25 cellular contexts compared by ENCODE assay signal in genomic region chr17:69592692-69593350, GRCh38.
DNase-seq lines count a peak whose midpoint lies in the region; ATAC-seq and TF ChIP-seq lines count a peak whose summit lies in the region.
"Had no signal": no experiment of that assay in that cellular context is flagged by ENCODE, and none has a peak within 500 bp of the region (broad histone marks: within the 10 kb centered on the region; RNA-seq: fewer than 3 reads in every experiment).

No MANE protein-coding gene starts in this region.

- no peaks in the 10 kb centered on the region for H3K9me3 Mint-ChIP-seq in activated CD4-positive, alpha-beta memory T cell treated with anti-CD3 and anti-CD28 coated beads, Interleukin-2, amount 10 ng/mL, durations not matched to agents 7 days and 5 days
- H3K9me3 Mint-ChIP-seq: activated naive CD4-positive, alpha-beta T cell treated with anti-CD3 and anti-CD28 coated beads, Interleukin-2, amount 50 U/mL, for 24 hours; activated T-cell treated with anti-CD3 and anti-CD28 coated beads, Interleukin-2, amount 50 U/mL, for 4 hours; GM23338 had no signal

- peaks cover 3% of the 10 kb centered on the region for H3K27me3 Mint-ChIP-seq in activated CD4-positive, alpha-beta memory T cell treated with anti-CD3 and anti-CD28 coated beads, Interleukin-2, amount 10 ng/mL, durations not matched to agents 7 days and 5 days

- no peak overlapping the region for H3K27ac ChIP-seq in mesenchymal stem cell (ENCODE audit: low read length, poor library complexity, severe bottlenecking)
- H3K27ac ChIP-seq: BLaER1 treated with 17β-estradiol and CSF1 and Interleukin-3, amounts not matched to agents 10 nM and 100 nM; body of pancreas; colonic mucosa; gastrocnemius medialis; Peyer's patch; right atrium auricular region; SK-N-MC; upper lobe of right lung had no signal

- no peak overlapping the region for H2BK120ac ChIP-seq in mesenchymal stem cell (ENCODE audit: low read depth, low read length)

- H3K9me3 ChIP-seq in adipocyte (ENCODE audit: control insufficient read depth, low read length) (no peaks in the 10 kb centered on the region), skeletal muscle satellite cell (replicated peaks; ENCODE audit: low read length) (no peaks in the 10 kb centered on the region), mesenchymal stem cell (ENCODE audit: control insufficient read depth, low read length) (no peaks in the 10 kb centered on the region)
- H3K9me3 ChIP-seq: body of pancreas, colonic mucosa, gastrocnemius medialis, Peyer's patch, right atrium auricular region, upper lobe of right lung had no signal

- no peaks in the 10 kb centered on the region for H3K4me1 Mint-ChIP-seq in activated CD4-positive, alpha-beta memory T cell treated with anti-CD3 and anti-CD28 coated beads, Interleukin-2, amount 10 ng/mL, durations not matched to agents 7 days and 5 days
- H3K4me1 Mint-ChIP-seq: activated naive CD4-positive, alpha-beta T cell treated with anti-CD3 and anti-CD28 coated beads, Interleukin-2, amount 50 U/mL, for 24 hours had no signal

- TF ChIP-seq CTCF in fibroblast of mammary gland (conservative IDR thresholded peaks at IDR 0.05; ENCODE audit: control insufficient read depth, insufficient read depth, low read depth, low read length), result no peak

- DNase-seq in GM04503 (ENCODE audit: low read depth) (peak; percentile 62), adipocyte (ENCODE audit: low read depth) (peak; percentile 75), fibroblast of mammary gland (ENCODE audit: low read depth) (peak; percentile 22), SW 1271 (lab: John Stamatoyannopoulos, UW) (no peak), mesenchymal stem cell (no peak)
- DNase-seq in activated CD4-positive, alpha-beta memory T cell treated with anti-CD3 and anti-CD28 coated beads, Interleukin-2, amount 10 ng/mL, durations not matched to agents 7 days and 5 days, result no peak
- DNase-seq: activated T-cell treated with anti-CD3 and anti-CD28 coated beads, Interleukin-2, amount 50 U/mL, for 4 hours; body of pancreas; colonic mucosa; gastrocnemius medialis; mammary epithelial cell; NCI-H1930; NCI-H446 treated with DMSO at 0.1 percent for 48 hours; NK-92 treated with Interleukin-12 subunit alpha and Interleukin-12 subunit beta, amount 100 ng/mL, for 24 hours; Peyer's patch; stimulated activated CD4-positive, alpha-beta T cell treated with anti-CD3 and anti-CD28 coated beads, Interleukin-15, amount 100 ng/mL, for 24 hours; upper lobe of right lung had no signal

- ATAC-seq in GM21526 (IDR thresholded peaks at IDR 0.05; ENCODE audit: low FRiP score, unreplicated experiment), result no peak
- ATAC-seq: activated CD4-positive, CD25-positive, alpha-beta regulatory T cell treated with anti-CD3 and anti-CD28 coated beads, Interleukin-2, amount 50 U/mL, for 24 hours; activated T-cell treated with anti-CD3 and anti-CD28 coated beads, Interleukin-2, amount 50 U/mL, for 4 hours; body of pancreas; gastrocnemius medialis; GM23338; upper lobe of right lung had no signal

- H3K4me3 ChIP-seq in adipocyte (ENCODE audit: low read length) (no peak overlapping the region), fibroblast of mammary gland (ENCODE audit: control insufficient read depth, low read depth, low read length) (no peak overlapping the region), skeletal muscle satellite cell (ENCODE audit: low read length) (no peak overlapping the region), mesenchymal stem cell (ENCODE audit: insufficient read depth in 1 of 2, low read depth in 1 of 2, low read length in 2 of 2) (no peak overlapping the region)
- H3K4me3 ChIP-seq: BLaER1 treated with 17β-estradiol and CSF1 and Interleukin-3, amounts not matched to agents 10 nM and 100 nM; body of pancreas; colonic mucosa; gastrocnemius medialis; GM23338; Peyer's patch; right atrium auricular region; SK-N-MC; upper lobe of right lung had no signal

- no peak overlapping the region for H2BK15ac ChIP-seq in mesenchymal stem cell (ENCODE audit: low read depth, poor library complexity, severe bottlenecking)

- no peak overlapping the region for H3K18ac ChIP-seq in mesenchymal stem cell (ENCODE audit: low read depth in 1 of 2, low read length in 2 of 2)

- no peak overlapping the region for H3K4me3 Mint-ChIP-seq in activated CD4-positive, alpha-beta memory T cell treated with anti-CD3 and anti-CD28 coated beads, Interleukin-2, amount 10 ng/mL, durations not matched to agents 7 days and 5 days
- H3K4me3 Mint-ChIP-seq: activated naive CD4-positive, alpha-beta T cell treated with anti-CD3 and anti-CD28 coated beads, Interleukin-2, amount 50 U/mL, for 24 hours; activated T-cell treated with anti-CD3 and anti-CD28 coated beads, Interleukin-2, amount 50 U/mL, for 4 hours; GM23338 had no signal

- POLR2A ChIA-PET in activated CD4-positive, alpha-beta memory T cell treated with anti-CD3 and anti-CD28 coated beads, Interleukin-2, amount 10 ng/mL, durations not matched to agents 7 days and 5 days (lab: Charles Lee), result no interaction called here

- H3K9ac ChIP-seq in adipocyte (ENCODE audit: low read length), result no peak overlapping the region
- peak overlapping the region; percentile 51 for H3K9ac ChIP-seq in skeletal muscle satellite cell (ENCODE audit: low read depth, low read length)
- H3K9ac ChIP-seq in mesenchymal stem cell (ENCODE audit: low read length), result no peak overlapping the region
- H3K9ac ChIP-seq: BLaER1 treated with 17β-estradiol and CSF1 and Interleukin-3, amounts not matched to agents 10 nM and 100 nM had no signal

- no CpG with 5 or more reads among the region's 3 CpGs for WGBS in mesenchymal stem cell

- no peaks in the 10 kb centered on the region for H3K36me3 Mint-ChIP-seq in activated CD4-positive, alpha-beta memory T cell treated with anti-CD3 and anti-CD28 coated beads, Interleukin-2, amount 10 ng/mL, durations not matched to agents 7 days and 5 days (ENCODE audit: low read depth)
- H3K36me3 Mint-ChIP-seq: activated naive CD4-positive, alpha-beta T cell treated with anti-CD3 and anti-CD28 coated beads, Interleukin-2, amount 50 U/mL, for 24 hours had no signal

- H4K91ac ChIP-seq in mesenchymal stem cell (ENCODE audit: low read length), result no peak overlapping the region

- H2AK5ac ChIP-seq in mesenchymal stem cell (ENCODE audit: low read length, severe bottlenecking), result no peak overlapping the region

- no peak overlapping the region for H3K23ac ChIP-seq in mesenchymal stem cell (ENCODE audit: low read length in 2 of 2)

- H3K4me1 ChIP-seq in adipocyte (ENCODE audit: control insufficient read depth, insufficient read depth, low read length) (peaks cover 8% of the 10 kb centered on the region), skeletal muscle satellite cell (ENCODE audit: control insufficient read depth, insufficient read depth, low read length) (peaks cover 14% of the 10 kb centered on the region), mesenchymal stem cell (ENCODE audit: control insufficient read depth, insufficient read depth, low read depth, low read length) (no peaks in the 10 kb centered on the region)
- H3K4me1 ChIP-seq: colonic mucosa, gastrocnemius medialis, Peyer's patch, right atrium auricular region, upper lobe of right lung had no signal

- H4K8ac ChIP-seq in mesenchymal stem cell (ENCODE audit: low read length), result no peak overlapping the region

- H2BK12ac ChIP-seq in mesenchymal stem cell (ENCODE audit: low read length in 2 of 2), result no peak overlapping the region

- peak overlapping the region; percentile 29 for H3K4me2 ChIP-seq in skeletal muscle satellite cell (ENCODE audit: low read length)
- H3K4me2 ChIP-seq in mesenchymal stem cell (ENCODE audit: low read length, poor library complexity, severe bottlenecking), result no peak overlapping the region
- H3K4me2 ChIP-seq: GM23338 had no signal

- no peak overlapping the region for H3K4ac ChIP-seq in mesenchymal stem cell (ENCODE audit: low read depth in 1 of 2, low read length in 2 of 2)

- no peak overlapping the region for H3K14ac ChIP-seq in mesenchymal stem cell (ENCODE audit: low read length in 2 of 2)

- H3K27me3 ChIP-seq in adipocyte (replicated peaks; ENCODE audit: control insufficient read depth, insufficient read depth, low read length) (no peaks in the 10 kb centered on the region), skeletal muscle satellite cell (ENCODE audit: control insufficient read depth, insufficient read depth, low read length) (no peaks in the 10 kb centered on the region), mesenchymal stem cell (ENCODE audit: control insufficient read depth in 1 of 2, insufficient read depth in 1 of 2, low read length in 2 of 2) (no peaks in the 10 kb centered on the region)
- H3K27me3 ChIP-seq: BLaER1 treated with 17β-estradiol and CSF1 and Interleukin-3, amounts not matched to agents 10 nM and 100 nM; body of pancreas; colonic mucosa; gastrocnemius medialis; Peyer's patch; right atrium auricular region; upper lobe of right lung had no signal

- H2AFZ ChIP-seq in mesenchymal stem cell (ENCODE audit: low read depth, low read length), result no peak overlapping the region
- H2AFZ ChIP-seq: GM23338 had no signal

- CTCF ChIA-PET in activated CD4-positive, alpha-beta memory T cell treated with anti-CD3 and anti-CD28 coated beads, Interleukin-2, amount 10 ng/mL, durations not matched to agents 7 days and 5 days (lab: Charles Lee), result interaction anchor here (0.8 kb wide), 1 partner anchor 114 kb away, joined by 3 read pairs; no protein-coding TSS in a partner anchor

- H2BK5ac ChIP-seq in mesenchymal stem cell (ENCODE audit: low read depth, low read length, poor library complexity, severe bottlenecking), result no peak overlapping the region

- H3K27ac Mint-ChIP-seq in activated CD4-positive, alpha-beta memory T cell treated with anti-CD3 and anti-CD28 coated beads, Interleukin-2, amount 10 ng/mL, durations not matched to agents 7 days and 5 days, result no peak overlapping the region
- H3K27ac Mint-ChIP-seq: activated naive CD4-positive, alpha-beta T cell treated with anti-CD3 and anti-CD28 coated beads, Interleukin-2, amount 50 U/mL, for 24 hours; GM23338 had no signal

- no peaks in the 10 kb centered on the region for H3K79me1 ChIP-seq in mesenchymal stem cell (replicated peaks; ENCODE audit: low read length, poor library complexity, severe bottlenecking)

- H3K36me3 ChIP-seq in adipocyte (ENCODE audit: control insufficient read depth, insufficient read depth, low read length, severe bottlenecking) (no peaks in the 10 kb centered on the region), skeletal muscle satellite cell (ENCODE audit: insufficient read depth, low read length) (no peaks in the 10 kb centered on the region), mesenchymal stem cell (ENCODE audit: control insufficient read depth in 1 of 2, insufficient read depth in 2 of 2, low read depth in 1 of 2, low read length in 2 of 2) (no peaks in the 10 kb centered on the region)
- H3K36me3 ChIP-seq: BLaER1 treated with 17β-estradiol and CSF1 and Interleukin-3, amounts not matched to agents 10 nM and 100 nM; colonic mucosa; gastrocnemius medialis; Peyer's patch; right atrium auricular region; upper lobe of right lung had no signal

Comparison
In these comparisons a context has a peak if more than half of its experiments do, and no peak if none do; other contexts are left out.
1. DNase-seq: peak in GM04503 (single experiment), adipocyte (single experiment) and fibroblast of mammary gland (single experiment); none in SW 1271 (0 of 2), mesenchymal stem cell (single experiment) and activated CD4-positive, alpha-beta memory T cell treated with anti-CD3 and anti-CD28 coated beads, Interleukin-2, amount 10 ng/mL, durations not matched to agents 7 days and 5 days (single experiment).